ENCODE assay signal across 7 cellular contexts in the genomic region with DNA sequence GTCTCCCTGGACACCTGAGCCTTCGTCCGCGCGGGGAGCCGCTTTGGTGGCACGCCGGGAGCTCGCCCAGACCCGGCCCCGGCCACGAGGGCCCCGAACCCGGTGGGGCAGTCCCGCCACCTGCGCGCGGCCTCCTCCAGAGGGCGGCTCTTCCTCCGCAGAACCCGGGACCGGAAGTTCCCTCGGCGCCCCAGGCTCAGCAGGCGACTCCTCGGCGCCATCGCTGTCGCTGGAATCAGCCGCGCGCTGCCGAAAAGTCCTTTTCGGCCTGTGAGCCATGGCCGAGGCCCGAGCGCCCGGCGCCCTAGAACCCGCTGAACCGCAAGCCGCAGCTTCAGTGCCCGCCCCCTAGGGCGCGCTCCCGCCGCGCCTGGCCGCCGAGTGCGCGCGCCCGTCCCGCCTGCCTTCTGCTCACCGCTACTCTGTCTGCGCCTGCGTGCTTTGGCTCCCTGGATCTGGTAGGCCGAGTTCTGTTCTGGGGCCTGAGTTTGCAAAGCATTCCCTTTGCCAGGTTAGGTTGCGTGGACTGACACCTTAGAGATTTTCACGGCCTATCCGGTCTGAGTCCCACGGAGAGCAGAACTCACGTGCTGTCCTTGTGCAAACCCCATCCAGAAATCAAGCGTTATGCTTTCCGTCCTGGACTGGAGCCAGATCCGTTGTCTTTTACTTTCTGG. TPM values are rescaled to one million over a fixed set of nuclear protein-coding genes. Genes with fewer than 3 reads are reported as not detected.
DNase-seq lines count a peak whose midpoint lies in the region; ATAC-seq, FAIRE-seq and TF ChIP-seq lines count a peak whose summit lies in the region.

A gene (minus strand): TSS at position 339 of the 677 bp plus-strand sequence. CDS start 60 bp downstream, at position 279.

- DNase-seq in NCI-H187 (lab: John Stamatoyannopoulos, UW), result peak; percentile 12 to 45
- DNase-seq in T-helper 2 cell treated with Interferon-gamma antibody and Interleukin-4, amounts not matched to agents 5 μg/mL and 100 μg/mL, for 36 hours (ENCODE audit: low spot score), result peak; percentile 90
- DNase-seq in astrocyte (ENCODE audit: low read depth), result peak; percentile 80
- DNase-seq in hepatocyte (ENCODE audit: low spot score), result peak; percentile 94
- no peak for DNase-seq in retinal pigment epithelial cell (ENCODE audit: low read depth)

- H3K9ac ChIP-seq in astrocyte (ENCODE audit: low read length), result peak within 1 kb of the TSS; percentile 89

- H3K4me1 Mint-ChIP-seq in T-helper 2 cell treated with Interferon-gamma antibody and Interleukin-4, amounts not matched to agents 5 μg/mL and 100 μg/mL, for 36 hours (ENCODE audit: low read depth), result peaks cover 26% of the 10 kb centered on the region
- peaks cover 12% of the 10 kb centered on the region for H3K4me1 Mint-ChIP-seq in astrocyte (ENCODE audit: low read depth, unreplicated experiment)

- no peak for FAIRE-seq in astrocyte (lab: Jason Lieb, UNC)

- peaks cover 5% of the 10 kb centered on the region for H3K36me3 Mint-ChIP-seq in T-helper 2 cell treated with Interferon-gamma antibody and Interleukin-4, amounts not matched to agents 5 μg/mL and 100 μg/mL, for 36 hours (ENCODE audit: low read depth)
- H3K36me3 Mint-ChIP-seq in astrocyte (ENCODE audit: low read depth, unreplicated experiment), result no peaks in the 10 kb centered on the region

- H3K9me3 Mint-ChIP-seq in T-helper 2 cell treated with Interferon-gamma antibody and Interleukin-4, amounts not matched to agents 5 μg/mL and 100 μg/mL, for 36 hours, result no peaks in the 10 kb centered on the region
- H3K9me3 Mint-ChIP-seq in astrocyte (ENCODE audit: unreplicated experiment), result peaks cover 1% of the 10 kb centered on the region

- H3K27ac ChIP-seq in astrocyte (ENCODE audit: low read depth, low read length) (peak within 1 kb of the TSS; percentile 85), hepatocyte (peak within 1 kb of the TSS; percentile 94)

- H3K27me3 ChIP-seq in astrocyte (ENCODE audit: insufficient read depth, low read length) (no peaks in the 10 kb centered on the region), hepatocyte (no peaks in the 10 kb centered on the region)

- H3K79me2 ChIP-seq in astrocyte (ENCODE audit: insufficient read depth, low read length), result peaks cover 29% of the 10 kb centered on the region
- H3K79me2 ChIP-seq in hepatocyte, result peaks cover 30% of the 10 kb centered on the region

- H4K20me1 ChIP-seq in astrocyte (ENCODE audit: insufficient read depth, low read length), result no peaks in the 10 kb centered on the region
- H4K20me1 ChIP-seq in hepatocyte (ENCODE audit: insufficient read depth, poor library complexity, severe bottlenecking), result no peaks in the 10 kb centered on the region

- H3K4me3 Mint-ChIP-seq in T-helper 2 cell treated with Interferon-gamma antibody and Interleukin-4, amounts not matched to agents 5 μg/mL and 100 μg/mL, for 36 hours, result peak within 1 kb of the TSS; percentile 94
- H3K4me3 Mint-ChIP-seq in astrocyte (ENCODE audit: unreplicated experiment), result peak within 1 kb of the TSS; percentile 87

- ATAC-seq in GM18502 (IDR thresholded peaks at IDR 0.05; ENCODE audit: poor library complexity, unreplicated experiment) (peak; percentile 94), HG02943 (IDR thresholded peaks at IDR 0.05; ENCODE audit: low read depth, unreplicated experiment) (peak; percentile 94)

- H3K4me3 ChIP-seq in astrocyte (ENCODE audit: insufficient read depth, low read depth, low read length) (peak within 1 kb of the TSS; percentile 79), hepatocyte (peak within 1 kb of the TSS; percentile 30), retinal pigment epithelial cell (ENCODE audit: low read length) (peak within 1 kb of the TSS; percentile 71)

- peak within 1 kb of the TSS; percentile 97 for H3K27ac Mint-ChIP-seq in T-helper 2 cell treated with Interferon-gamma antibody and Interleukin-4, amounts not matched to agents 5 μg/mL and 100 μg/mL, for 36 hours
- peak within 1 kb of the TSS; percentile 79 for H3K27ac Mint-ChIP-seq in astrocyte (ENCODE audit: unreplicated experiment)

- no peaks in the 10 kb centered on the region for H3K36me3 ChIP-seq in astrocyte (ENCODE audit: insufficient read depth, low read length)
- H3K36me3 ChIP-seq in hepatocyte (replicated peaks; ENCODE audit: insufficient read depth, low read depth), result no peaks in the 10 kb centered on the region

- no peaks in the 10 kb centered on the region for H3K9me2 ChIP-seq in hepatocyte (replicated peaks; ENCODE audit: insufficient read depth)

- no peaks in the 10 kb centered on the region for H3K9me3 ChIP-seq in astrocyte (ENCODE audit: insufficient read depth, low read depth, low read length)
- H3K9me3 ChIP-seq in hepatocyte (ENCODE audit: low read depth), result no peaks in the 10 kb centered on the region

- no peak for TF ChIP-seq CTCF in astrocyte (IDR thresholded peaks at IDR 0.05; ENCODE audit: insufficient read depth, low read depth, low read length)
- peak; percentile 52 for TF ChIP-seq CTCF in hepatocyte (IDR thresholded peaks at IDR 0.05; ENCODE audit: poor library complexity)
- TF ChIP-seq CTCF in retinal pigment epithelial cell (conservative IDR thresholded peaks at IDR 0.05; ENCODE audit: low read depth, low read length), result peak; percentile 32

- H2AFZ ChIP-seq in astrocyte (ENCODE audit: low read depth, low read length) (peak within 1 kb of the TSS; percentile 96), hepatocyte (peak within 1 kb of the TSS; percentile 94)

- 5% methylated on average over 55 of the region's 66 CpGs for WGBS in hepatocyte (ENCODE audit: low lambda C conversion rate, missing lambda C conversion rate)

- H3K4me1 ChIP-seq in astrocyte (ENCODE audit: insufficient read depth, low read length), result peaks cover 16% of the 10 kb centered on the region
- H3K4me1 ChIP-seq in hepatocyte (ENCODE audit: insufficient read depth), result peaks cover 11% of the 10 kb centered on the region

- H3K27me3 Mint-ChIP-seq in T-helper 2 cell treated with Interferon-gamma antibody and Interleukin-4, amounts not matched to agents 5 μg/mL and 100 μg/mL, for 36 hours (ENCODE audit: low read depth), result peaks cover 3% of the 10 kb centered on the region
- no peaks in the 10 kb centered on the region for H3K27me3 Mint-ChIP-seq in astrocyte (ENCODE audit: low read depth, unreplicated experiment)

- H3K4me2 ChIP-seq in astrocyte (ENCODE audit: low read length) (peak within 1 kb of the TSS; percentile 96), hepatocyte (peak within 1 kb of the TSS; percentile 82)

RNA-seq across cellular contexts. Expression of the gene that starts here (rescaled TPM):
- total RNA-seq in astrocyte (10.7 and 12.3 TPM in 2 replicates), hepatocyte (27.6 and 28.8 TPM in 2 replicates)
- 15.5 and 16.0 TPM in 2 replicates for polyA plus RNA-seq in hepatocyte
